ENCODE assay signal across 32 cellular contexts in the genomic region with DNA sequence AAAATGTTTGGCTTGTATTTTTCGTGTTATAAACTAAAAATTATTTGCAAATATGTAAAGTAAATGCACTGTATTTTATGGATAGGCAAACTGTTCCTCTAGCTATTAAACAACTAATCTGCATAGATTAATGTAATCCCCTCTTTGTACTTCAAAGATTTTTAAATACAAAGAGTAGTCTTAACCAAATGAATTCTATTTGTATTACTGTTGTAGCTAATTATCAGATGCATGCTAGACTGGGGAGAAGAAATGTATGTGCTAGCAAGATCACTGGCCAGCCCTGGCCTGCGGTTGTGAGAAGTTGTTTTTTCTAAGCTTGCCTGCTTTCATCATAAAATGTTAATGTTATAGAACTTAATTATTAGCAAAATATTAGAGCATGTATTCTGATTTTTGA.
"Had no signal": no experiment of that assay in that cellular context is flagged by ENCODE, and none has a peak within 500 bp of the region (broad histone marks: within the 10 kb centered on the region; RNA-seq: fewer than 3 reads in every experiment).

No MANE protein-coding gene starts in this region.

- DNase-seq: activated B cell treated with CpG ODN at 0.5 μM for 24 hours; activated CD4-positive, alpha-beta T cell treated with anti-CD3 and anti-CD28 coated beads for 48 hours; activated CD4-positive, alpha-beta T cell treated with anti-CD3 and anti-CD28 coated beads, Interleukin-2, amount 50 U/mL, for 1 hour; activated CD4-positive, alpha-beta T cell treated with anti-CD3 and anti-CD28 coated beads, Interleukin-2, amount 50 U/mL, for 48 hours; activated CD8-positive, alpha-beta memory T cell treated with anti-CD3 and anti-CD28 coated beads for 24 hours; activated CD8-positive, alpha-beta T cell treated with anti-CD3 and anti-CD28 coated beads for 36 hours; activated effector memory CD4-positive, alpha-beta T cell treated with Interleukin-2 at 50 U/mL for 16 hours; activated gamma-delta T cell treated with Interleukin-2 at 50 U/mL for 16 hours; activated naive CD4-positive, alpha-beta T cell treated with anti-CD3 and anti-CD28 coated beads, Interleukin-2, amount 50 U/mL, for 16 hours; activated naive CD4-positive, alpha-beta T cell treated with Interleukin-2 at 50 U/mL for 16 hours; activated T-cell treated with anti-CD3 and anti-CD28 coated beads, Interleukin-2, amount 50 U/mL, for 4 hours; amniotic stem cell; anterior cingulate cortex; brain microvascular endothelial cell; cortex of kidney; dermis blood vessel endothelial cell; effector CD4-positive, alpha-beta T cell; effector memory CD8-positive, alpha-beta T cell; erythroblast; foreskin keratinocyte; gastrocnemius medialis; glutamatergic neuron; heart left ventricle; T-helper 17 cell; T1000; WERI-Rb-1 had no signal

- H3K9me3 ChIP-seq: esophagus muscularis mucosa, gastrocnemius medialis, heart left ventricle had no signal

- H3K27ac ChIP-seq: brain microvascular endothelial cell, esophagus muscularis mucosa, foreskin keratinocyte, gastrocnemius medialis, heart left ventricle, WERI-Rb-1 had no signal

- ATAC-seq: activated CD4-positive, CD25-positive, alpha-beta regulatory T cell treated with anti-CD3 and anti-CD28 coated beads, Interleukin-2, amount 50 U/mL, for 24 hours; activated CD8-positive, alpha-beta T cell treated with anti-CD3 and anti-CD28 coated beads for 36 hours; activated T-cell treated with anti-CD3 and anti-CD28 coated beads, Interleukin-2, amount 50 U/mL, for 4 hours; activated T-helper 17 cell treated with anti-CD3 and anti-CD28 coated beads, Interleukin-2, amount 50 U/mL, for 72 hours; effector memory CD8-positive, alpha-beta T cell; foreskin keratinocyte; gastrocnemius medialis; heart left ventricle; T-helper 17 cell had no signal

- H3K27me3 ChIP-seq: brain microvascular endothelial cell, esophagus muscularis mucosa, foreskin keratinocyte, gastrocnemius medialis, heart left ventricle had no signal

- H3K27me3 Mint-ChIP-seq: activated B cell treated with CpG ODN at 0.5 μM for 24 hours; activated CD8-positive, alpha-beta T cell treated with anti-CD3 and anti-CD28 coated beads for 36 hours; activated naive CD8-positive, alpha-beta T cell; activated T-helper 17 cell treated with anti-CD3 and anti-CD28 coated beads, Interleukin-2, amount 50 U/mL, for 72 hours; central memory CD8-positive, alpha-beta T cell; effector memory CD8-positive, alpha-beta T cell; T-helper 17 cell had no signal

- H3K27ac Mint-ChIP-seq: activated B cell treated with CpG ODN at 0.5 μM for 24 hours; activated CD8-positive, alpha-beta T cell treated with anti-CD3 and anti-CD28 coated beads for 36 hours; activated naive CD8-positive, alpha-beta T cell; effector memory CD8-positive, alpha-beta T cell; T-helper 2 cell treated with Interferon-gamma antibody and Interleukin-4, amounts not matched to agents 5 μg/mL and 100 μg/mL, for 36 hours had no signal

- H3K4me3 Mint-ChIP-seq: activated B cell treated with CpG ODN at 0.5 μM for 24 hours; activated CD8-positive, alpha-beta T cell treated with anti-CD3 and anti-CD28 coated beads for 36 hours; activated naive CD8-positive, alpha-beta T cell; activated T-cell treated with anti-CD3 and anti-CD28 coated beads, Interleukin-2, amount 50 U/mL, for 4 hours; activated T-helper 17 cell treated with anti-CD3 and anti-CD28 coated beads, Interleukin-2, amount 50 U/mL, for 72 hours; central memory CD8-positive, alpha-beta T cell; effector memory CD8-positive, alpha-beta T cell; T-helper 17 cell; T-helper 2 cell treated with Interferon-gamma antibody and Interleukin-4, amounts not matched to agents 5 μg/mL and 100 μg/mL, for 36 hours had no signal

- H3K9me3 Mint-ChIP-seq: activated B cell treated with CpG ODN at 0.5 μM for 24 hours; activated CD8-positive, alpha-beta T cell treated with anti-CD3 and anti-CD28 coated beads for 36 hours; activated T-cell treated with anti-CD3 and anti-CD28 coated beads, Interleukin-2, amount 50 U/mL, for 4 hours; activated T-helper 17 cell treated with anti-CD3 and anti-CD28 coated beads, Interleukin-2, amount 50 U/mL, for 72 hours; central memory CD8-positive, alpha-beta T cell; effector memory CD8-positive, alpha-beta T cell; T-helper 2 cell treated with Interferon-gamma antibody and Interleukin-4, amounts not matched to agents 5 μg/mL and 100 μg/mL, for 36 hours had no signal

- H3K4me1 ChIP-seq: esophagus muscularis mucosa, gastrocnemius medialis had no signal

- H3K4me3 ChIP-seq: esophagus muscularis mucosa, gastrocnemius medialis, heart left ventricle had no signal
